In the genomic region with DNA sequence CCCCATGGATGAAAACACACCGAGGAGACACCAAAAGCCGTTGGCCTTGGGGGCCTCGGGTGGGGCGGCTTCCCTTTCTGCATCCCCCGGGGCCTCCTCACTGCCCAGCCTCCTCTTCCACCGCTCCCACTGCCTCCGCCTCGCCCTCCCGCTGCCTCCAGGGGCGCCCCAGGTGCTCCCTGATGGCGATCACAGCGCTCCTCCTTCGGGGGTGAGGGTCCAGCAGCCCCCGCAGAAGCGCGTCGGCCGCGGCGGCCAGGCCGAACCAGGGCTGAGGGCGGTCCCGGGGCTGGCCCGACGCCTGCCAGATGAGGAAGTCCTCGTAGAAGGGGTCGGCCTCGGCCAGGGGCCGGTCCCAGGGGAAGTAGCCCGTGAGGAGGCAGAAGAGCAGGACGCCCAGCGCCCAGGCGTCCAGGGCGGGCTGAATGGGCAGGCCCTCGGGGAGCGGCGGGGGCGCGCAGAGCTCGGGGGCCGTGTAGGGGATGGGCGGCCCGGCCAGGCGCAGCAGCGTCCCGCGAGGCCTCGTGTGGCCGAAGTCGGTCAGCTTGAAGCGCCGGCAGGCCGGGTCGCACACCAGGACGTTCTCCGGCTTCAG, we compare ENCODE assay signal across 1 cellular context.
TF ChIP-seq lines count a peak whose summit lies in the region.

No MANE protein-coding gene starts in this region.

TF ChIP-seq in H1, 55 proteins besides CTCF, POLR2A, EP300 and RAD21:
- TF ChIP-seq ASH2L (IDR thresholded peaks at IDR 0.05; ENCODE audit: low read length) (no peak), POLR2AphosphoS5 (IDR thresholded peaks at IDR 0.05; ENCODE audit: low read depth, low read length) (no peak), RXRA (IDR thresholded peaks at IDR 0.05; ENCODE audit: insufficient read depth, low read depth, low read length) (no peak), CBX5 (IDR thresholded peaks at IDR 0.05; ENCODE audit: low read depth, low read length) (no peak), CREB1 (IDR thresholded peaks at IDR 0.05) (no peak), NANOG (IDR thresholded peaks at IDR 0.05; ENCODE audit: insufficient read depth, low read depth, low read length, poor library complexity, severe bottlenecking) (no peak), JUND (IDR thresholded peaks at IDR 0.05; ENCODE audit: low read length) (no peak), RFX5 (IDR thresholded peaks at IDR 0.05; ENCODE audit: borderline replicate concordance, low read depth, low read length) (no peak), EZH2 (IDR thresholded peaks at IDR 0.05; ENCODE audit: low read depth, low read length, severe bottlenecking) (no peak), CBX8 (IDR thresholded peaks at IDR 0.05; ENCODE audit: borderline replicate concordance, low read depth, low read length) (no peak), MAFK (IDR thresholded peaks at IDR 0.05; ENCODE audit: low read depth, low read length) (no peak), KDM1A (IDR thresholded peaks at IDR 0.05; ENCODE audit: borderline replicate concordance, low read length) (no peak), RBBP5 (IDR thresholded peaks at IDR 0.05; ENCODE audit: borderline replicate concordance, low read depth, low read length) (no peak), CEBPB (IDR thresholded peaks at IDR 0.05; ENCODE audit: low read depth, low read length) (no peak)
- TF ChIP-seq, protein P1, sequence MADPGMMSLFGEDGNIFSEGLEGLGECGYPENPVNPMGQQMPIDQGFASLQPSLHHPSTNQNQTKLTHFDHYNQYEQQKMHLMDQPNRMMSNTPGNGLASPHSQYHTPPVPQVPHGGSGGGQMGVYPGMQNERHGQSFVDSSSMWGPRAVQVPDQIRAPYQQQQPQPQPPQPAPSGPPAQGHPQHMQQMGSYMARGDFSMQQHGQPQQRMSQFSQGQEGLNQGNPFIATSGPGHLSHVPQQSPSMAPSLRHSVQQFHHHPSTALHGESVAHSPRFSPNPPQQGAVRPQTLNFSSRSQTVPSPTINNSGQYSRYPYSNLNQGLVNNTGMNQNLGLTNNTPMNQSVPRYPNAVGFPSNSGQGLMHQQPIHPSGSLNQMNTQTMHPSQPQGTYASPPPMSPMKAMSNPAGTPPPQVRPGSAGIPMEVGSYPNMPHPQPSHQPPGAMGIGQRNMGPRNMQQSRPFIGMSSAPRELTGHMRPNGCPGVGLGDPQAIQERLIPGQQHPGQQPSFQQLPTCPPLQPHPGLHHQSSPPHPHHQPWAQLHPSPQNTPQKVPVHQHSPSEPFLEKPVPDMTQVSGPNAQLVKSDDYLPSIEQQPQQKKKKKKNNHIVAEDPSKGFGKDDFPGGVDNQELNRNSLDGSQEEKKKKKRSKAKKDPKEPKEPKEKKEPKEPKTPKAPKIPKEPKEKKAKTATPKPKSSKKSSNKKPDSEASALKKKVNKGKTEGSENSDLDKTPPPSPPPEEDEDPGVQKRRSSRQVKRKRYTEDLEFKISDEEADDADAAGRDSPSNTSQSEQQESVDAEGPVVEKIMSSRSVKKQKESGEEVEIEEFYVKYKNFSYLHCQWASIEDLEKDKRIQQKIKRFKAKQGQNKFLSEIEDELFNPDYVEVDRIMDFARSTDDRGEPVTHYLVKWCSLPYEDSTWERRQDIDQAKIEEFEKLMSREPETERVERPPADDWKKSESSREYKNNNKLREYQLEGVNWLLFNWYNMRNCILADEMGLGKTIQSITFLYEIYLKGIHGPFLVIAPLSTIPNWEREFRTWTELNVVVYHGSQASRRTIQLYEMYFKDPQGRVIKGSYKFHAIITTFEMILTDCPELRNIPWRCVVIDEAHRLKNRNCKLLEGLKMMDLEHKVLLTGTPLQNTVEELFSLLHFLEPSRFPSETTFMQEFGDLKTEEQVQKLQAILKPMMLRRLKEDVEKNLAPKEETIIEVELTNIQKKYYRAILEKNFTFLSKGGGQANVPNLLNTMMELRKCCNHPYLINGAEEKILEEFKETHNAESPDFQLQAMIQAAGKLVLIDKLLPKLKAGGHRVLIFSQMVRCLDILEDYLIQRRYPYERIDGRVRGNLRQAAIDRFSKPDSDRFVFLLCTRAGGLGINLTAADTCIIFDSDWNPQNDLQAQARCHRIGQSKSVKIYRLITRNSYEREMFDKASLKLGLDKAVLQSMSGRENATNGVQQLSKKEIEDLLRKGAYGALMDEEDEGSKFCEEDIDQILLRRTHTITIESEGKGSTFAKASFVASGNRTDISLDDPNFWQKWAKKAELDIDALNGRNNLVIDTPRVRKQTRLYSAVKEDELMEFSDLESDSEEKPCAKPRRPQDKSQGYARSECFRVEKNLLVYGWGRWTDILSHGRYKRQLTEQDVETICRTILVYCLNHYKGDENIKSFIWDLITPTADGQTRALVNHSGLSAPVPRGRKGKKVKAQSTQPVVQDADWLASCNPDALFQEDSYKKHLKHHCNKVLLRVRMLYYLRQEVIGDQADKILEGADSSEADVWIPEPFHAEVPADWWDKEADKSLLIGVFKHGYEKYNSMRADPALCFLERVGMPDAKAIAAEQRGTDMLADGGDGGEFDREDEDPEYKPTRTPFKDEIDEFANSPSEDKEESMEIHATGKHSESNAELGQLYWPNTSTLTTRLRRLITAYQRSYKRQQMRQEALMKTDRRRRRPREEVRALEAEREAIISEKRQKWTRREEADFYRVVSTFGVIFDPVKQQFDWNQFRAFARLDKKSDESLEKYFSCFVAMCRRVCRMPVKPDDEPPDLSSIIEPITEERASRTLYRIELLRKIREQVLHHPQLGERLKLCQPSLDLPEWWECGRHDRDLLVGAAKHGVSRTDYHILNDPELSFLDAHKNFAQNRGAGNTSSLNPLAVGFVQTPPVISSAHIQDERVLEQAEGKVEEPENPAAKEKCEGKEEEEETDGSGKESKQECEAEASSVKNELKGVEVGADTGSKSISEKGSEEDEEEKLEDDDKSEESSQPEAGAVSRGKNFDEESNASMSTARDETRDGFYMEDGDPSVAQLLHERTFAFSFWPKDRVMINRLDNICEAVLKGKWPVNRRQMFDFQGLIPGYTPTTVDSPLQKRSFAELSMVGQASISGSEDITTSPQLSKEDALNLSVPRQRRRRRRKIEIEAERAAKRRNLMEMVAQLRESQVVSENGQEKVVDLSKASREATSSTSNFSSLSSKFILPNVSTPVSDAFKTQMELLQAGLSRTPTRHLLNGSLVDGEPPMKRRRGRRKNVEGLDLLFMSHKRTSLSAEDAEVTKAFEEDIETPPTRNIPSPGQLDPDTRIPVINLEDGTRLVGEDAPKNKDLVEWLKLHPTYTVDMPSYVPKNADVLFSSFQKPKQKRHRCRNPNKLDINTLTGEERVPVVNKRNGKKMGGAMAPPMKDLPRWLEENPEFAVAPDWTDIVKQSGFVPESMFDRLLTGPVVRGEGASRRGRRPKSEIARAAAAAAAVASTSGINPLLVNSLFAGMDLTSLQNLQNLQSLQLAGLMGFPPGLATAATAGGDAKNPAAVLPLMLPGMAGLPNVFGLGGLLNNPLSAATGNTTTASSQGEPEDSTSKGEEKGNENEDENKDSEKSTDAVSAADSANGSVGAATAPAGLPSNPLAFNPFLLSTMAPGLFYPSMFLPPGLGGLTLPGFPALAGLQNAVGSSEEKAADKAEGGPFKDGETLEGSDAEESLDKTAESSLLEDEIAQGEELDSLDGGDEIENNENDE (IDR thresholded peaks at IDR 0.05; ENCODE audit: insufficient replicate concordance, low read length) = no peak
